In genomic region chr2:151097930-151098329, GRCh38 we compare ENCODE assay signal across 17 cellular contexts.
DNase-seq lines count a peak whose midpoint lies in the region; ATAC-seq, FAIRE-seq and TF ChIP-seq lines count a peak whose summit lies in the region.
"Had no signal": no experiment of that assay in that cellular context is flagged by ENCODE, and none has a peak within 500 bp of the region (broad histone marks: within the 10 kb centered on the region; RNA-seq: fewer than 3 reads in every experiment).

No MANE protein-coding gene starts in this region.

- no peaks in the 10 kb centered on the region for H3K4me1 ChIP-seq in HepG2 (ENCODE audit: insufficient read depth, low read length)
- no peaks in the 10 kb centered on the region for H3K4me1 ChIP-seq in right lobe of liver
- H3K4me1 ChIP-seq in fibroblast of lung (ENCODE audit: control insufficient read depth, extremely low read depth, insufficient read depth, low read length), result no peaks in the 10 kb centered on the region

- H3K4me2 ChIP-seq in HepG2 (ENCODE audit: low read depth, low read length), result no peak overlapping the region
- no peak overlapping the region for H3K4me2 ChIP-seq in fibroblast of lung (ENCODE audit: extremely low read depth, insufficient read depth, low read length)
- H3K4me2 ChIP-seq: GM23338 had no signal

- DNase-seq in HepG2 (ENCODE audit: low spot score) (no peak), right lobe of liver (no peak), astrocyte of the hippocampus (ENCODE audit: low read depth, low spot score) (peak; percentile 1), fibroblast of lung (ENCODE audit: low read depth in 2 of 2) (peak; percentile 14 to 28), urothelium cell line (ENCODE audit: low spot score) (no peak), globus pallidus (ENCODE audit: low spot score) (no peak)
- no peak for DNase-seq in activated CD4-positive, alpha-beta T cell treated with anti-CD3 and anti-CD28 coated beads, Interleukin-2, amount 50 U/mL, for 48 hours
- DNase-seq: CD8-positive, alpha-beta T cell; COR-L47; DND-41; H7 had no signal

- intact Hi-C loops in HepG2 (cut with micrococcal nuclease; ENCODE audit: unreplicated experiment), result no loop called here
- intact Hi-C loops in right lobe of liver (cut with DNase I), result no loop called here

- H3K9ac ChIP-seq in HepG2 (ENCODE audit: insufficient read depth, low read depth, low read length) (no peak overlapping the region), fibroblast of lung (ENCODE audit: insufficient read depth, low read length) (no peak overlapping the region)

- no peak overlapping the region for H3K4me3 ChIP-seq in HepG2 (replicated peaks in 1 of 3; ENCODE audit: insufficient read depth in 1 of 3, low read depth in 2 of 3, low read length in 3 of 3)
- H3K4me3 ChIP-seq in right lobe of liver, result no peak overlapping the region
- H3K4me3 ChIP-seq in fibroblast of lung (replicated peaks in 1 of 4; ENCODE audit: control extremely low read depth in 1 of 4, insufficient read depth in 1 of 4, low read depth in 3 of 4, low read length in 4 of 4), result no peak overlapping the region
- H3K4me3 ChIP-seq: GM12878, GM23338 had no signal

- 1% methylated on average over 3 of the region's 3 CpGs for WGBS in HepG2 (ENCODE audit: low lambda C conversion rate)
- WGBS in right lobe of liver (ENCODE audit: insufficient coverage, low coverage, low lambda C conversion rate, missing lambda C conversion rate), result 53% methylated on average over 3 of the region's 3 CpGs

- FAIRE-seq in HepG2 (lab: Jason Lieb, UNC) (no peak), urothelium cell line (lab: Jason Lieb, UNC) (peak; percentile 5)
- FAIRE-seq: D721Med, GM12878, GM18507 had no signal

- TF ChIP-seq EP300 in HepG2 (IDR thresholded peaks at IDR 0.05; ENCODE audit: low read depth in 2 of 2, low read length in 2 of 2) (no peak), HepG2 (CRISPR knock-in tag; IDR thresholded peaks at IDR 0.05; ENCODE audit: borderline replicate concordance) (no peak)

- POLR2A ChIA-PET in HepG2 (lab: Yijun Ruan, JAX), result no interaction called here

- H3K79me2 ChIP-seq in HepG2 (ENCODE audit: insufficient read depth, low read length) (no peaks in the 10 kb centered on the region), fibroblast of lung (ENCODE audit: control insufficient read depth, insufficient read depth, low read length) (no peaks in the 10 kb centered on the region)

- H3K27me3 ChIP-seq in HepG2 (ENCODE audit: control insufficient read depth in 1 of 2, insufficient read depth in 2 of 2, low read length in 2 of 2) (peaks cover 0 to 3% of the 10 kb centered on the region in 2 experiments; a peak in 1 of 5 replicates), right lobe of liver (no peaks in the 10 kb centered on the region), fibroblast of lung (ENCODE audit: control insufficient read depth, insufficient read depth, low read length) (no peaks in the 10 kb centered on the region)

- TF ChIP-seq RAD21 in HepG2 (CRISPR knock-in tag; IDR thresholded peaks at IDR 0.05), result no peak

- no TSS peak for BruUV-seq in HepG2 (replicated peaks; lab: Mats Ljungman, UMichigan)

- no peaks in the 10 kb centered on the region for H3K9me3 ChIP-seq in HepG2 (ENCODE audit: low read length)
- no peaks in the 10 kb centered on the region for H3K9me3 ChIP-seq in right lobe of liver
- H3K9me3 ChIP-seq in fibroblast of lung (ENCODE audit: control insufficient read depth, insufficient read depth, low read depth, low read length), result no peaks in the 10 kb centered on the region

- H4K20me1 ChIP-seq in HepG2 (ENCODE audit: insufficient read depth, low read length), result no peaks in the 10 kb centered on the region
- no peaks in the 10 kb centered on the region for H4K20me1 ChIP-seq in fibroblast of lung (ENCODE audit: control insufficient read depth, extremely low read depth, insufficient read depth, low read length)

- TF ChIP-seq CTCF in HepG2 (CRISPR knock-in tag; IDR thresholded peaks at IDR 0.05) (no peak), right lobe of liver (IDR thresholded peaks at IDR 0.05) (no peak), fibroblast of lung (conservative IDR thresholded peaks at IDR 0.05 in 1 of 2, IDR thresholded peaks at IDR 0.05 in 1 of 2; ENCODE audit: low read depth in 1 of 2, low read length in 2 of 2) (no peak)

- in situ Hi-C loops in HepG2 (cut with HindIII; ENCODE audit: extremely low pct_ligation_motif_present, low pct_unique_long_range_greater_than_20kb), result no loop called here

- H2AFZ ChIP-seq in HepG2 (ENCODE audit: low read length) (no peak overlapping the region), fibroblast of lung (ENCODE audit: low read length) (no peak overlapping the region)

- H3K36me3 ChIP-seq in HepG2 (replicated peaks in 1 of 2; ENCODE audit: control insufficient read depth in 1 of 2, insufficient read depth in 2 of 2, low read length in 2 of 2) (no peaks in the 10 kb centered on the region), right lobe of liver (no peaks in the 10 kb centered on the region), fibroblast of lung (ENCODE audit: control insufficient read depth, insufficient read depth, low read length) (no peaks in the 10 kb centered on the region)

- TF ChIP-seq POLR2A in HepG2 (IDR thresholded peaks at IDR 0.05; ENCODE audit: insufficient read depth in 1 of 2, low read depth in 2 of 2, low read length in 2 of 2) (no peak), right lobe of liver (IDR thresholded peaks at IDR 0.05) (no peak)

- CTCF ChIA-PET in HepG2 (lab: Yijun Ruan, JAX; ENCODE audit: low intra/inter-chr PET ratio, low total read pairs), result no interaction called here

- H3K27ac ChIP-seq in HepG2 (ENCODE audit: extremely low read length, insufficient read depth, low read length), result no peak overlapping the region
- no peak overlapping the region for H3K27ac ChIP-seq in right lobe of liver
- no peak overlapping the region for H3K27ac ChIP-seq in fibroblast of lung (ENCODE audit: insufficient read depth, low read length)
- H3K27ac ChIP-seq: 22Rv1 had no signal

- no peak for ATAC-seq in HepG2
- no peak for ATAC-seq in right lobe of liver
- no peak for ATAC-seq in SK-N-SH treated with all-trans-retinoic acid at 6 μM for 48 hours
- ATAC-seq: CD8-positive, alpha-beta T cell; GM12878; GM23338 had no signal

TF ChIP-seq in HepG2, 621 proteins besides CTCF, POLR2A, EP300 and RAD21 (continues in another document):
- peak; percentile 89 for TF ChIP-seq CREB1 (IDR thresholded peaks at IDR 0.05)
- TF ChIP-seq CREB1 (CRISPR knock-in tag; IDR thresholded peaks at IDR 0.05), result no peak
- TF ChIP-seq, protein P1, sequence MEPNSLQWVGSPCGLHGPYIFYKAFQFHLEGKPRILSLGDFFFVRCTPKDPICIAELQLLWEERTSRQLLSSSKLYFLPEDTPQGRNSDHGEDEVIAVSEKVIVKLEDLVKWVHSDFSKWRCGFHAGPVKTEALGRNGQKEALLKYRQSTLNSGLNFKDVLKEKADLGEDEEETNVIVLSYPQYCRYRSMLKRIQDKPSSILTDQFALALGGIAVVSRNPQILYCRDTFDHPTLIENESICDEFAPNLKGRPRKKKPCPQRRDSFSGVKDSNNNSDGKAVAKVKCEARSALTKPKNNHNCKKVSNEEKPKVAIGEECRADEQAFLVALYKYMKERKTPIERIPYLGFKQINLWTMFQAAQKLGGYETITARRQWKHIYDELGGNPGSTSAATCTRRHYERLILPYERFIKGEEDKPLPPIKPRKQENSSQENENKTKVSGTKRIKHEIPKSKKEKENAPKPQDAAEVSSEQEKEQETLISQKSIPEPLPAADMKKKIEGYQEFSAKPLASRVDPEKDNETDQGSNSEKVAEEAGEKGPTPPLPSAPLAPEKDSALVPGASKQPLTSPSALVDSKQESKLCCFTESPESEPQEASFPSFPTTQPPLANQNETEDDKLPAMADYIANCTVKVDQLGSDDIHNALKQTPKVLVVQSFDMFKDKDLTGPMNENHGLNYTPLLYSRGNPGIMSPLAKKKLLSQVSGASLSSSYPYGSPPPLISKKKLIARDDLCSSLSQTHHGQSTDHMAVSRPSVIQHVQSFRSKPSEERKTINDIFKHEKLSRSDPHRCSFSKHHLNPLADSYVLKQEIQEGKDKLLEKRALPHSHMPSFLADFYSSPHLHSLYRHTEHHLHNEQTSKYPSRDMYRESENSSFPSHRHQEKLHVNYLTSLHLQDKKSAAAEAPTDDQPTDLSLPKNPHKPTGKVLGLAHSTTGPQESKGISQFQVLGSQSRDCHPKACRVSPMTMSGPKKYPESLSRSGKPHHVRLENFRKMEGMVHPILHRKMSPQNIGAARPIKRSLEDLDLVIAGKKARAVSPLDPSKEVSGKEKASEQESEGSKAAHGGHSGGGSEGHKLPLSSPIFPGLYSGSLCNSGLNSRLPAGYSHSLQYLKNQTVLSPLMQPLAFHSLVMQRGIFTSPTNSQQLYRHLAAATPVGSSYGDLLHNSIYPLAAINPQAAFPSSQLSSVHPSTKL (CRISPR knock-in tag; IDR thresholded peaks at IDR 0.05), result no peak

TF ChIP-seq in SK-N-SH treated with all-trans-retinoic acid at 6 μM for 48 hours, 23 proteins besides CTCF, POLR2A, EP300 and RAD21 (continues in another document):
- TF ChIP-seq ZC3H10 (CRISPR knock-in tag; IDR thresholded peaks at IDR 0.05), result no peak
- TF ChIP-seq TSHZ2 (CRISPR knock-in tag; IDR thresholded peaks at IDR 0.05), result no peak
- no peak for TF ChIP-seq PPARA (CRISPR knock-in tag; IDR thresholded peaks at IDR 0.05; ENCODE audit: borderline replicate concordance)
- TF ChIP-seq ZNF8 (CRISPR knock-in tag; IDR thresholded peaks at IDR 0.05), result no peak
- TF ChIP-seq TOX (CRISPR knock-in tag; IDR thresholded peaks at IDR 0.05; ENCODE audit: borderline replicate concordance), result no peak
- TF ChIP-seq ISL1 (CRISPR knock-in tag; IDR thresholded peaks at IDR 0.05), result no peak

Comparison
In these comparisons a context has a peak if more than half of its experiments do, and no peak if none do; other contexts are left out.
1. DNase-seq: peak in astrocyte of the hippocampus (single experiment) and fibroblast of lung (2 of 2); none in HepG2 (single experiment), right lobe of liver (0 of 3), urothelium cell line (single experiment), activated CD4-positive, alpha-beta T cell treated with anti-CD3 and anti-CD28 coated beads, Interleukin-2, amount 50 U/mL, for 48 hours (0 of 2) and globus pallidus (single experiment).